ENCODE assay signal across 8 cellular contexts in genomic region chr6:30740993-30741784, GRCh38. TPM values are rescaled to one million over a fixed set of nuclear protein-coding genes. Genes with fewer than 3 reads are reported as not detected.
A peak's percentile ranks its signal among the peaks of the same experiment; 100 is the strongest.
DNase-seq lines count a peak whose midpoint lies in the region; ATAC-seq, FAIRE-seq and TF ChIP-seq lines count a peak whose summit lies in the region.

No MANE protein-coding gene starts in this region.

- H3K4me1 ChIP-seq in right atrium auricular region: peaks cover 0 to 56% of the 10 kb centered on the region in 2 donors
- peaks cover 22% of the 10 kb centered on the region for H3K4me1 ChIP-seq in mesenchymal stem cell (ENCODE audit: control insufficient read depth, insufficient read depth, low read depth, low read length)
- H3K4me1 ChIP-seq in vagina: peaks cover 62% of the 10 kb centered on the region

- H3K36me3 ChIP-seq in right atrium auricular region (peaks cover 51% of the 10 kb centered on the region), mesenchymal stem cell (ENCODE audit: control insufficient read depth in 1 of 2, insufficient read depth in 2 of 2, low read depth in 1 of 2, low read length in 2 of 2) (peaks cover 28 to 56% of the 10 kb centered on the region in 2 experiments), vagina (peaks cover 0 to 39% of the 10 kb centered on the region in 2 donors)

- FAIRE-seq in GM12891 (lab: Jason Lieb, UNC): no peak

- peak overlapping the region in 1 of 2 experiments; percentile 16 for H3K23ac ChIP-seq in mesenchymal stem cell (ENCODE audit: low read length in 2 of 2)

- H3K18ac ChIP-seq in mesenchymal stem cell (ENCODE audit: low read depth in 1 of 2, low read length in 2 of 2): peak overlapping the region in 1 of 2 experiments; percentile 92

- H3K4me2 ChIP-seq in mesenchymal stem cell (ENCODE audit: low read length, poor library complexity, severe bottlenecking): peak overlapping the region; percentile 30

- DNase-seq in right atrium auricular region (ENCODE audit: low spot score) (no peak), left ventricle myocardium superior (no peak), astrocyte of the spinal cord (ENCODE audit: low read depth, low spot score) (no peak), mesenchymal stem cell (peak; percentile 69), vagina (ENCODE audit: extremely low spot score in 2 of 2) (no peak), OCI-M1 (lab: John Stamatoyannopoulos, UW) (no peak), GM12891 (ENCODE audit: insufficient read length, low spot score) (no peak)
- DNase-seq in stimulated activated naive CD4-positive, alpha-beta T cell treated with Interleukin-2 at 50 U/mL for 16 hours (lab: John Stamatoyannopoulos, UW): no peak

- peak overlapping the region; percentile 94 to 95 for H3K27ac ChIP-seq in right atrium auricular region
- peak overlapping the region; percentile 80 for H3K27ac ChIP-seq in mesenchymal stem cell (ENCODE audit: low read length, poor library complexity, severe bottlenecking)
- H3K27ac ChIP-seq in vagina: peak overlapping the region; percentile 95

- H3K9ac ChIP-seq in mesenchymal stem cell (ENCODE audit: low read length): peak overlapping the region; percentile 97

- no peak overlapping the region for H2BK5ac ChIP-seq in mesenchymal stem cell (ENCODE audit: low read depth, low read length, poor library complexity, severe bottlenecking)

- H3K4ac ChIP-seq in mesenchymal stem cell (ENCODE audit: low read depth in 1 of 2, low read length in 2 of 2): peak overlapping the region; percentile 13 to 97

- ATAC-seq in left ventricle myocardium superior: no peak

- no peak overlapping the region for H2BK15ac ChIP-seq in mesenchymal stem cell (ENCODE audit: low read depth, poor library complexity, severe bottlenecking)

- H2AFZ ChIP-seq in mesenchymal stem cell (ENCODE audit: low read depth, low read length): no peak overlapping the region

- TF ChIP-seq CTCF in right atrium auricular region (IDR thresholded peaks at IDR 0.05): no peak
- no peak for TF ChIP-seq CTCF in astrocyte of the spinal cord (IDR thresholded peaks at IDR 0.05; ENCODE audit: low read depth, low read length)
- TF ChIP-seq CTCF in vagina (IDR thresholded peaks at IDR 0.05): no peak

- H3K4me3 ChIP-seq in right atrium auricular region (peak overlapping the region; percentile 79 to 90), astrocyte of the spinal cord (ENCODE audit: low read depth, low read length) (peak overlapping the region; percentile 68), mesenchymal stem cell (ENCODE audit: insufficient read depth in 1 of 2, low read depth in 1 of 2, low read length in 2 of 2) (peak overlapping the region in 1 of 2 experiments; percentile 88), vagina (peak overlapping the region; percentile 65 to 89)

- in situ Hi-C loops in astrocyte of the spinal cord (cut with HindIII; ENCODE audit: low sequenced_read_pairs): no loop called here

- H2BK12ac ChIP-seq in mesenchymal stem cell (ENCODE audit: low read length in 2 of 2): peak overlapping the region in 1 of 2 experiments; percentile 92

- no peak for TF ChIP-seq POLR2A in vagina (IDR thresholded peaks at IDR 0.05)
- no peak for TF ChIP-seq POLR2A in GM12891 (IDR thresholded peaks at IDR 0.05; ENCODE audit: low read depth, low read length)

- H3K9me3 ChIP-seq in right atrium auricular region (no peaks in the 10 kb centered on the region), mesenchymal stem cell (ENCODE audit: control insufficient read depth, low read length) (no peaks in the 10 kb centered on the region), vagina (no peaks in the 10 kb centered on the region)

- peak overlapping the region; percentile 81 for H4K91ac ChIP-seq in mesenchymal stem cell (ENCODE audit: low read length)

- H2BK120ac ChIP-seq in mesenchymal stem cell (ENCODE audit: low read depth, low read length): peak overlapping the region; percentile 21

- H3K27me3 ChIP-seq in right atrium auricular region (no peaks in the 10 kb centered on the region), mesenchymal stem cell (ENCODE audit: control insufficient read depth in 1 of 2, insufficient read depth in 1 of 2, low read length in 2 of 2) (no peaks in the 10 kb centered on the region), vagina (no peaks in the 10 kb centered on the region)

- 93% methylated on average over 9 of the region's 9 CpGs for WGBS in mesenchymal stem cell

- no peak overlapping the region for H4K8ac ChIP-seq in mesenchymal stem cell (ENCODE audit: low read length)

- H3K14ac ChIP-seq in mesenchymal stem cell (ENCODE audit: low read length in 2 of 2): peak overlapping the region in 1 of 2 experiments; percentile 84

- no peak overlapping the region for H2AK5ac ChIP-seq in mesenchymal stem cell (ENCODE audit: low read length, severe bottlenecking)

- intact Hi-C loops in left ventricle myocardium superior (cut with micrococcal nuclease): loop anchor here (10.0 kb wide), 1 partner anchor 84 kb away; no protein-coding TSS in a partner anchor
- intact Hi-C loops in vagina (cut with DNase I): loop anchor here (2.0 to 5.0 kb wide), 2 partner anchors 41 to 144 kb away; partner anchors contain the start of gene DDR1

- peaks cover 15% of the 10 kb centered on the region for H3K79me1 ChIP-seq in mesenchymal stem cell (replicated peaks; ENCODE audit: low read length, poor library complexity, severe bottlenecking)

TF ChIP-seq in GM12891, 5 proteins besides CTCF, POLR2A, EP300 and RAD21:
- TF ChIP-seq PAX5 (IDR thresholded peaks at IDR 0.05; ENCODE audit: insufficient read depth, low read length, severe bottlenecking) (no peak), POLR2AphosphoS5 (IDR thresholded peaks at IDR 0.05; ENCODE audit: low read depth, low read length) (no peak), POU2F2 (IDR thresholded peaks at IDR 0.05; ENCODE audit: low read depth, low read length) (no peak), SPI1 (IDR thresholded peaks at IDR 0.05; ENCODE audit: low read depth, low read length) (no peak), TAF1 (IDR thresholded peaks at IDR 0.05; ENCODE audit: low read depth, low read length) (no peak)

RNA-seq across cellular contexts. Expression of gene FLOT1, which starts 1.3 kb away (rescaled TPM):
- 100 to 1,000 TPM; 157 to 167 TPM for total RNA-seq in right atrium auricular region
- 238 TPM for total RNA-seq in left ventricle myocardium superior
- 120 TPM for polyA plus RNA-seq in mesenchymal stem cell (2013, experiment 1 of 2)
- 118 TPM for polyA plus RNA-seq in mesenchymal stem cell (2013, experiment 2 of 2)
- total RNA-seq in vagina: 165 TPM
- polyA plus RNA-seq in GM12891 (2012; ENCODE audit: low read depth, missing spikeins): 85.4 TPM

RNA-seq across cellular contexts. Expression of gene IER3, which starts 3.2 kb away (rescaled TPM):
- total RNA-seq in right atrium auricular region: 100 to 1,000 TPM in 1 of 2 donors, 10 to 100 TPM in 1; 43.6 to 144 TPM
- 12.7 TPM for total RNA-seq in left ventricle myocardium superior
- 220 TPM for polyA plus RNA-seq in mesenchymal stem cell (2013, experiment 1 of 2)
- 207 TPM for polyA plus RNA-seq in mesenchymal stem cell (2013, experiment 2 of 2)
- 40.5 TPM for total RNA-seq in vagina
- 40.8 TPM for polyA plus RNA-seq in GM12891 (2012; ENCODE audit: low read depth, missing spikeins)

RNA-seq across cellular contexts. Expression of gene TUBB, which starts 21.0 kb away (rescaled TPM):
- total RNA-seq in right atrium auricular region (100 to 1,000 TPM; 121 to 236 TPM), left ventricle myocardium superior (196 TPM), vagina (293 TPM)
- 839 TPM for polyA plus RNA-seq in mesenchymal stem cell (2013, experiment 1 of 2)
- 819 TPM for polyA plus RNA-seq in mesenchymal stem cell (2013, experiment 2 of 2)
- 1,137 TPM for polyA plus RNA-seq in GM12891 (2012; ENCODE audit: low read depth, missing spikeins)

RNA-seq across cellular contexts. Expression of gene MDC1, which starts 24.1 kb away (rescaled TPM):
- 10 to 100 TPM in 1 of 2 donors, 1 to 10 TPM in 1; 6.7 to 12.3 TPM for total RNA-seq in right atrium auricular region
- total RNA-seq in left ventricle myocardium superior: 13.2 TPM
- 9.8 TPM for polyA plus RNA-seq in mesenchymal stem cell (2013, experiment 1 of 2)
- polyA plus RNA-seq in mesenchymal stem cell (2013, experiment 2 of 2): 8.6 TPM
- 12.3 TPM for total RNA-seq in vagina
- 31.0 TPM for polyA plus RNA-seq in GM12891 (2012; ENCODE audit: low read depth, missing spikeins)

RNA-seq across cellular contexts. Expression of gene NRM, which starts 50.4 kb away (rescaled TPM):
- total RNA-seq in right atrium auricular region (1 to 10 TPM; 2.2 to 4.2 TPM), left ventricle myocardium superior (4.6 TPM), vagina (6.1 TPM)
- 35.3 TPM for polyA plus RNA-seq in mesenchymal stem cell (2013, experiment 1 of 2)
- polyA plus RNA-seq in mesenchymal stem cell (2013, experiment 2 of 2): 36.1 TPM
- 27.2 TPM for polyA plus RNA-seq in GM12891 (2012; ENCODE audit: low read depth, missing spikeins)
